Comparison of ENCODE assay signal across 14 cellular contexts in genomic region chr5:135324160-135324559, GRCh38.
"Had no signal": no experiment of that assay in that cellular context is flagged by ENCODE, and none has a peak within 500 bp of the region (broad histone marks: within the 10 kb centered on the region; RNA-seq: fewer than 3 reads in every experiment).

No MANE protein-coding gene starts in this region.

- DNase-seq: activated CD4-positive, alpha-beta T cell treated with anti-CD3 and anti-CD28 coated beads, Interleukin-2, amount 50 U/mL, for 4 hours; activated gamma-delta T cell treated with Interleukin-2 at 50 U/mL for 16 hours; effector memory CD4-positive, alpha-beta T cell; foreskin keratinocyte; pancreas; stimulated activated CD4-positive, alpha-beta T cell treated with anti-CD3 and anti-CD28 coated beads, Interleukin-12 subunit alpha, Interleukin-12 subunit beta, amount 100 ng/mL, for 4 hours; stimulated activated CD4-positive, alpha-beta T cell treated with anti-CD3 and anti-CD28 coated beads, Interleukin-2, amount 100 ng/mL, for 24 hours; stomach; testis; upper lobe of right lung had no signal

- H3K9me3 ChIP-seq: breast epithelium, pancreas, stomach, testis, upper lobe of right lung had no signal

- H3K36me3 ChIP-seq: breast epithelium, pancreas, stomach, upper lobe of right lung had no signal

- H3K9me3 Mint-ChIP-seq: dendritic cell treated with granulocyte-macrophage colony-stimulating factor and Interleukin-4, amounts not matched to agents 40 ng/mL and 50 ng/mL, for 4 days; T-helper 2 cell treated with Interferon-gamma antibody and Interleukin-4, amounts not matched to agents 5 μg/mL and 100 μg/mL, for 36 hours had no signal

- ATAC-seq: activated CD4-positive, CD25-positive, alpha-beta regulatory T cell treated with anti-CD3 and anti-CD28 coated beads, Interleukin-2, amount 50 U/mL, for 24 hours; pancreas; upper lobe of right lung had no signal

- H3K4me1 ChIP-seq: breast epithelium, foreskin keratinocyte, pancreas, stomach, upper lobe of right lung had no signal

- H3K27me3 ChIP-seq: breast epithelium, pancreas, stomach, testis, upper lobe of right lung had no signal

- H3K27ac ChIP-seq: breast epithelium, foreskin keratinocyte, pancreas, stomach, testis, upper lobe of right lung had no signal

- H3K27me3 Mint-ChIP-seq: dendritic cell treated with granulocyte-macrophage colony-stimulating factor and Interleukin-4, amounts not matched to agents 40 ng/mL and 50 ng/mL, for 4 days had no signal

- H3K4me3 Mint-ChIP-seq: dendritic cell treated with granulocyte-macrophage colony-stimulating factor and Interleukin-4, amounts not matched to agents 40 ng/mL and 50 ng/mL, for 4 days; T-helper 2 cell treated with Interferon-gamma antibody and Interleukin-4, amounts not matched to agents 5 μg/mL and 100 μg/mL, for 36 hours had no signal

- FAIRE-seq: pancreas had no signal

- H3K4me3 ChIP-seq: breast epithelium, pancreas, stomach, testis, upper lobe of right lung had no signal

- H3K27ac Mint-ChIP-seq: dendritic cell treated with granulocyte-macrophage colony-stimulating factor and Interleukin-4, amounts not matched to agents 40 ng/mL and 50 ng/mL, for 4 days; T-helper 2 cell treated with Interferon-gamma antibody and Interleukin-4, amounts not matched to agents 5 μg/mL and 100 μg/mL, for 36 hours had no signal
